In genomic region chr19:45667620-45668341, GRCh38 we compare ENCODE assay signal across 8 cellular contexts. TPM values are rescaled to one million over a fixed set of nuclear protein-coding genes. Genes with fewer than 3 reads are reported as not detected.
DNase-seq lines count a peak whose midpoint lies in the region; ATAC-seq, FAIRE-seq and TF ChIP-seq lines count a peak whose summit lies in the region.

TSS of gene GIPR (plus strand) at chr19:45668221. CDS start at chr19:45669521, 1,300 bp downstream.

- in situ Hi-C loops in astrocyte of the cerebellum (cut with HindIII; ENCODE audit: low sequenced_read_pairs) = no loop called here

- H3K4me3 ChIP-seq in astrocyte of the cerebellum (ENCODE audit: low read depth, low read length) = peak within 1 kb of the TSS; percentile 21

- no peaks in the 10 kb centered on the region for H3K9me3 Mint-ChIP-seq in Calu3 (ENCODE audit: low read depth, unreplicated experiment)

- peak within 1 kb of the TSS; percentile 41 for H3K27ac Mint-ChIP-seq in Calu3 (ENCODE audit: unreplicated experiment)

- no TSS peak for BruUV-seq in Calu3 (replicated peaks; lab: Mats Ljungman, UMichigan)

- FAIRE-seq in HTR-8/SVneo (lab: Jason Lieb, UNC) = peak; percentile 72

- H3K4me1 Mint-ChIP-seq in Calu3 (ENCODE audit: low read depth, unreplicated experiment) = peaks cover 22% of the 10 kb centered on the region

- CTCF ChIA-PET in Calu3 (lab: Charles Lee) = interaction anchor here (0.6 to 2.6 kb wide), 10 partner anchors 10 to 200 kb away, joined by 3 to 9 read pairs (median 4); partner anchors contain the start of gene EML2

- intact Hi-C loops in Calu3 (cut with micrococcal nuclease; ENCODE audit: unreplicated experiment) = no loop called here

- H3K36me3 Mint-ChIP-seq in Calu3 (ENCODE audit: insufficient read depth, unreplicated experiment) = peaks cover 28% of the 10 kb centered on the region

- no peak for TF ChIP-seq CTCF in Calu3 (IDR thresholded peaks at IDR 0.05; ENCODE audit: unreplicated experiment)
- no peak for TF ChIP-seq CTCF in astrocyte of the cerebellum (IDR thresholded peaks at IDR 0.05; ENCODE audit: low read depth, low read length, missing control alignments)

- no peak for ATAC-seq in HG03457 (IDR thresholded peaks at IDR 0.05; ENCODE audit: unreplicated experiment)

- H3K4me3 Mint-ChIP-seq in Calu3 (ENCODE audit: low read depth, unreplicated experiment) = peak within 1 kb of the TSS; percentile 66

- peak; percentile 76 for DNase-seq in Calu3
- peak; percentile 52 for DNase-seq in HTR-8/SVneo (ENCODE audit: insufficient read length, low spot score)
- DNase-seq in T-helper 1 cell = peak; percentile 25 to 69 (median 45)
- DNase-seq in astrocyte of the cerebellum (ENCODE audit: low read depth) = no peak
- DNase-seq in iPS-NIHi7 (ENCODE audit: extremely low spot score) = peak; percentile 77
- peak; percentile 75 to 80 for DNase-seq in stimulated activated CD4-positive, alpha-beta T cell treated with anti-CD3 and anti-CD28 coated beads, Interleukin-2, amount 100 ng/mL, for 24 hours
- DNase-seq in COR-L47 (lab: John Stamatoyannopoulos, UW) = no peak

- H3K27me3 Mint-ChIP-seq in Calu3 (ENCODE audit: unreplicated experiment) = peaks cover 24% of the 10 kb centered on the region

RNA-seq across cellular contexts. Expression of gene GIPR, which starts in this region (rescaled TPM):
- total RNA-seq in Calu3 (2022) = 6.9 TPM in 2 replicates

Comparison
In these comparisons a context has a peak if more than half of its experiments do, and no peak if none do; other contexts are left out.
1. DNase-seq: peak in Calu3 (single experiment), HTR-8/SVneo (single experiment), T-helper 1 cell (5 of 5), iPS-NIHi7 (single experiment) and stimulated activated CD4-positive, alpha-beta T cell treated with anti-CD3 and anti-CD28 coated beads, Interleukin-2, amount 100 ng/mL, for 24 hours (2 of 2); none in astrocyte of the cerebellum (single experiment) and COR-L47 (single experiment).